30 cellular contexts compared by ENCODE assay signal in the genomic region with DNA sequence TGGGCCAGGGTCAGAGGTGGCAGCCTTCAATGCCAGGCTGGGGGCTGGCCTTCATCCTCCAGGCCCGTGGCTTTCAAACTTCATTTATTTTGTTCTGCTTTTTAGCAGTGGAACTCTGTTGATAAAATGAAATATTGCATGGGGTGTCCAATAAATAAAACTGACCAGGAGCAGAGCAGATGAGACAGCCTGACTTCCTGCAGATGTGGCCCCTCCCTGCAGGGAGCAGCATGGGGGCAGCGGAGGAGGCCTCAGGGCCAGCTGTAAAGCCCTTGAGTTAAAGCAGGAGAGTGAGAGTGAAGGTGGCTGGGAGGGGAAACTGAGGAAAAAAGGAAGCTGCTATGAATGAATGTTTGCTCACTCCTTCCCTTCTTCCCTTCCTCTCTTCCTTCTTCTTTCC.
"Had no signal": no experiment of that assay in that cellular context is flagged by ENCODE, and none has a peak within 500 bp of the region (broad histone marks: within the 10 kb centered on the region; RNA-seq: fewer than 3 reads in every experiment).

No MANE protein-coding gene starts in this region.

- H3K4me1 ChIP-seq: breast epithelium, colonic mucosa had no signal

- H3K27ac ChIP-seq: adrenal gland, breast epithelium, cardiac muscle cell, colonic mucosa, dorsolateral prefrontal cortex, WERI-Rb-1 had no signal

- DNase-seq: activated B cell treated with CpG ODN at 0.5 μM for 24 hours; activated CD4-positive, alpha-beta T cell treated with anti-CD3 and anti-CD28 coated beads for 48 hours; activated CD4-positive, alpha-beta T cell treated with anti-CD3 and anti-CD28 coated beads, Interleukin-2, amount 50 U/mL, for 1 hour; activated CD4-positive, alpha-beta T cell treated with anti-CD3 and anti-CD28 coated beads, Interleukin-2, amount 50 U/mL, for 48 hours; activated CD8-positive, alpha-beta memory T cell treated with anti-CD3 and anti-CD28 coated beads for 24 hours; activated CD8-positive, alpha-beta T cell treated with anti-CD3 and anti-CD28 coated beads for 36 hours; activated effector memory CD4-positive, alpha-beta T cell treated with anti-CD3 and anti-CD28 coated beads, Interleukin-2, amount 50 U/mL, for 16 hours; activated naive CD4-positive, alpha-beta T cell treated with anti-CD3 and anti-CD28 coated beads for 36 hours; activated naive CD8-positive, alpha-beta T cell treated with anti-CD3 and anti-CD28 coated beads for 36 hours; activated naive CD8-positive, alpha-beta T cell treated with anti-CD3 and anti-CD28 coated beads, Interleukin-2, amount 50 U/mL, for 24 hours; activated T-cell treated with anti-CD3 and anti-CD28 coated beads, Interleukin-2, amount 50 U/mL, for 4 hours; adrenal gland; amygdala; aorta; central memory CD4-positive, alpha-beta T cell; cerebellar nuclear complex; colonic mucosa; dorsolateral prefrontal cortex; effector memory CD4-positive, alpha-beta T cell; endodermal cell; foreskin fibroblast; T-helper 1 cell; T-helper 17 cell; T1000; WERI-Rb-1 had no signal

- H3K4me3 ChIP-seq: adrenal gland, breast epithelium, cardiac muscle cell, colonic mucosa, dorsolateral prefrontal cortex had no signal

- ATAC-seq: activated CD4-positive, CD25-positive, alpha-beta regulatory T cell treated with anti-CD3 and anti-CD28 coated beads, Interleukin-2, amount 50 U/mL, for 24 hours; activated CD8-positive, alpha-beta T cell treated with anti-CD3 and anti-CD28 coated beads for 36 hours; activated naive CD8-positive, alpha-beta T cell treated with anti-CD3 and anti-CD28 coated beads, Interleukin-2, amount 50 U/mL, for 24 hours; activated T-cell treated with anti-CD3 and anti-CD28 coated beads, Interleukin-2, amount 50 U/mL, for 4 hours; esophagus mucosa; T-helper 17 cell had no signal

- H3K9me3 ChIP-seq: adrenal gland, breast epithelium, colonic mucosa had no signal

- H3K36me3 ChIP-seq: adrenal gland, breast epithelium, cardiac muscle cell, colonic mucosa, WERI-Rb-1 had no signal

- H3K27me3 ChIP-seq: adrenal gland, breast epithelium, cardiac muscle cell, colonic mucosa, dorsolateral prefrontal cortex had no signal

- FAIRE-seq: frontal cortex had no signal
